26 cellular contexts compared by ENCODE assay signal in the genomic region with DNA sequence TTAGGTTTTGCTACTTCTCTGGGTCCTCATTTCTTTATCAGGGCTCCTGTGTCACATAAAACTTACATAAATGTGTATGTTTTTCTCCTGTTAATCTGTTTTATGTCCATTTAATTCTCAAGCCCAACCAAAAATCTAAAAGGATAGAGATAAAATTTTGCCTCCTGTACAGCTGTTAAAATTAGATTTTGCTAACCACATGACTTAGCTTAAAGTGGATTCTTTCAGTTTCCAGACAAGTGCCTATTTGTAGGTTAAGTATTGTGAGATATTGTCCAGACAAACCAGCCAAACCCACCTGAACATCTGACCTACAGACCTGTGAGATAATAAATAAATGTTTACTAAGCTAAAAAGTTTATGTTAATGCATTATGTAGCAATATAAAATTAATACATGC.
"Had no signal": no experiment of that assay in that cellular context is flagged by ENCODE, and none has a peak within 500 bp of the region (broad histone marks: within the 10 kb centered on the region; RNA-seq: fewer than 3 reads in every experiment).

No MANE protein-coding gene starts in this region.

- ATAC-seq: HepG2, Right ventricle myocardium inferior, T-cell had no signal

- H3K27me3 ChIP-seq: Peyer's patch, SJCRH30 had no signal

- H3K9me3 ChIP-seq: Peyer's patch, SJCRH30 had no signal

- H3K4me3 ChIP-seq: PC-9, Peyer's patch, SJCRH30, SK-N-MC had no signal

- DNase-seq: IMR-90; Kasumi-1; KG1; MV-4-11; NCI-H1048; NCI-H1105; NCI-H1417; NCI-H1436 treated with DMSO at 0.1 percent for 48 hours; NCI-H1694; NCI-H187 treated with DMSO at 0.1 percent for 48 hours; NCI-H2029 treated with DMSO at 0.1 percent for 48 hours; NCI-H2171 treated with DMSO at 0.1 percent for 48 hours; NCI-H2227 treated with DMSO at 0.1 percent for 48 hours; NCI-H524 treated with DMSO at 0.1 percent for 48 hours; NCI-H69; NCI-H774; NK-92 treated with Interleukin-12 subunit alpha and Interleukin-12 subunit beta, amount 100 ng/mL, for 24 hours; PC-9; Peyer's patch; SHP77 treated with DMSO at 0.1 percent for 48 hours; SJCRH30; SW 1271; T-cell had no signal

- H3K36me3 ChIP-seq: Peyer's patch, SJCRH30 had no signal

- FAIRE-seq: HepG2 had no signal

- H3K4me2 ChIP-seq: PC-9 had no signal

- H3K27ac ChIP-seq: PC-9, Peyer's patch, SJCRH30, SK-N-MC had no signal

- H3K4me1 ChIP-seq: Peyer's patch, SJCRH30 had no signal

- H2AFZ ChIP-seq: PC-9 had no signal
